In genomic region chr17:2077040-2077439, GRCh38 we compare ENCODE assay signal across 19 cellular contexts. TPM values are rescaled to one million over a fixed set of nuclear protein-coding genes. Genes with fewer than 3 reads are reported as not detected.
DNase-seq lines count a peak whose midpoint lies in the region; ATAC-seq and TF ChIP-seq lines count a peak whose summit lies in the region.
"Had no signal": no experiment of that assay in that cellular context is flagged by ENCODE, and none has a peak within 500 bp of the region (broad histone marks: within the 10 kb centered on the region; RNA-seq: fewer than 3 reads in every experiment).

No MANE protein-coding gene starts in this region.

- peak overlapping the region; percentile 87 for H3K4me2 ChIP-seq in BLaER1

- TF ChIP-seq POLR2A in sigmoid colon (IDR thresholded peaks at IDR 0.05) = no peak

- no peak for TF ChIP-seq EP300 in sigmoid colon (IDR thresholded peaks at IDR 0.05)

- H3K27ac ChIP-seq in BLaER1 (peak overlapping the region; percentile 72), RWPE1 (peak overlapping the region; percentile 76), sigmoid colon (peak overlapping the region; percentile 51 to 79 (median 68)), tibial artery (no peak overlapping the region)
- H3K27ac ChIP-seq: epithelial cell of prostate, VCaP had no signal

- H3K9me3 Mint-ChIP-seq in glutamatergic neuron (ENCODE audit: unreplicated experiment) = peaks cover 11% of the 10 kb centered on the region
- H3K9me3 Mint-ChIP-seq: IgD-negative memory B cell; T-helper 1 cell treated with Interleukin-12 subunit alpha and Interleukin-12 subunit beta and Interleukin-4 antibody, amounts not matched to agents 30 μg/mL and 1 μg/mL, for 36 hours had no signal

- no peaks in the 10 kb centered on the region for H4K20me1 ChIP-seq in BLaER1

- no peak overlapping the region for H3K4me3 ChIP-seq in BLaER1
- no peak overlapping the region for H3K4me3 ChIP-seq in sigmoid colon
- H3K4me3 ChIP-seq in tibial artery = no peak overlapping the region
- H3K4me3 ChIP-seq: dorsolateral prefrontal cortex had no signal

- ATAC-seq in GM18868 (IDR thresholded peaks at IDR 0.05; ENCODE audit: unreplicated experiment) = no peak
- ATAC-seq: activated CD8-positive, alpha-beta T cell treated with anti-CD3 and anti-CD28 coated beads, Interleukin-2, amount 10 ng/mL, durations not matched to agents 7 days and 5 days had no signal

- H3K36me3 Mint-ChIP-seq in glutamatergic neuron (ENCODE audit: unreplicated experiment) = peaks cover 5% of the 10 kb centered on the region

- 86 to 91% methylated on average over 8 of the region's 8 CpGs for WGBS in sigmoid colon, 2 donors

- TF ChIP-seq CTCF in RWPE1 (conservative IDR thresholded peaks at IDR 0.05; ENCODE audit: low read depth) (no peak), glutamatergic neuron (IDR thresholded peaks at IDR 0.05; ENCODE audit: partially characterized antibody, unreplicated experiment) (no peak), sigmoid colon (IDR thresholded peaks at IDR 0.05) (no peak), tibial artery (IDR thresholded peaks at IDR 0.05) (no peak)

- peak overlapping the region; percentile 56 for H3K9ac ChIP-seq in BLaER1

- no peaks in the 10 kb centered on the region for H3K27me3 ChIP-seq in BLaER1
- no peaks in the 10 kb centered on the region for H3K27me3 ChIP-seq in sigmoid colon
- no peaks in the 10 kb centered on the region for H3K27me3 ChIP-seq in tibial artery
- H3K27me3 ChIP-seq: dorsolateral prefrontal cortex had no signal

- peak overlapping the region; percentile 91 for H3K27ac Mint-ChIP-seq in glutamatergic neuron (ENCODE audit: unreplicated experiment)
- H3K27ac Mint-ChIP-seq: activated CD8-positive, alpha-beta T cell treated with anti-CD3 and anti-CD28 coated beads, Interleukin-2, amount 10 ng/mL, durations not matched to agents 7 days and 5 days; IgD-negative memory B cell; T-helper 1 cell treated with Interleukin-12 subunit alpha and Interleukin-12 subunit beta and Interleukin-4 antibody, amounts not matched to agents 30 μg/mL and 1 μg/mL, for 36 hours had no signal

- peaks cover 34% of the 10 kb centered on the region for H3K4me1 Mint-ChIP-seq in glutamatergic neuron (ENCODE audit: low read depth, unreplicated experiment)

- peaks cover 13% of the 10 kb centered on the region for H3K27me3 Mint-ChIP-seq in glutamatergic neuron (ENCODE audit: unreplicated experiment)
- H3K27me3 Mint-ChIP-seq: IgD-negative memory B cell had no signal

- H3K4me3 Mint-ChIP-seq in glutamatergic neuron (ENCODE audit: unreplicated experiment) = peak overlapping the region; percentile 55
- H3K4me3 Mint-ChIP-seq: activated CD8-positive, alpha-beta T cell treated with anti-CD3 and anti-CD28 coated beads, Interleukin-2, amount 10 ng/mL, durations not matched to agents 7 days and 5 days; IgD-negative memory B cell; T-helper 1 cell treated with Interleukin-12 subunit alpha and Interleukin-12 subunit beta and Interleukin-4 antibody, amounts not matched to agents 30 μg/mL and 1 μg/mL, for 36 hours had no signal

- CTCF ChIA-PET in RWPE1 (lab: Yijun Ruan, JAX) = interaction anchor here (0.6 kb wide), 1 partner anchor 22 kb away, joined by 3 read pairs; the partner anchor contains the start of gene HIC1

- POLR2A ChIA-PET in RWPE1 (lab: Yijun Ruan, JAX; ENCODE audit: low non-redundant PET) = no interaction called here

- H3K4me1 ChIP-seq in BLaER1 (peaks cover 57% of the 10 kb centered on the region), sigmoid colon (peaks cover 0 to 30% (median 25%) of the 10 kb centered on the region in 4 donors), tibial artery (peaks cover 0 to 13% (median 5%) of the 10 kb centered on the region in 4 donors)

- H3K36me3 ChIP-seq in BLaER1 (peaks cover 55% of the 10 kb centered on the region), sigmoid colon (peaks cover 8 to 53% (median 17%) of the 10 kb centered on the region in 4 donors), tibial artery (peaks cover 19 to 81% (median 48%) of the 10 kb centered on the region in 3 donors)

- DNase-seq in RWPE1 (ENCODE audit: low spot score) (no peak), glutamatergic neuron (no peak), sigmoid colon (no peak), posterior vena cava (ENCODE audit: low spot score) (no peak), cerebellar cortex (ENCODE audit: low spot score) (no peak), tibial artery (no peak)
- DNase-seq: activated CD8-positive, alpha-beta T cell treated with anti-CD3 and anti-CD28 coated beads, Interleukin-2, amount 10 ng/mL, durations not matched to agents 7 days and 5 days; activated naive CD4-positive, alpha-beta T cell treated with anti-CD3 and anti-CD28 coated beads, Interleukin-2, amount 50 U/mL, for 16 hours; activated T-cell treated with anti-CD3 and anti-CD28 coated beads, Interleukin-2, amount 50 U/mL, for 48 hours; COR-L47; dorsolateral prefrontal cortex; H7 had no signal

- no peaks in the 10 kb centered on the region for H3K9me3 ChIP-seq in BLaER1
- no peaks in the 10 kb centered on the region for H3K9me3 ChIP-seq in sigmoid colon
- H3K9me3 ChIP-seq in tibial artery = no peaks in the 10 kb centered on the region

- intact Hi-C loops in sigmoid colon (cut with DNase I) = no loop called here
- intact Hi-C loops in posterior vena cava (cut with DNase I) = no loop called here
- intact Hi-C loops in tibial artery (cut with DNase I; ENCODE audit: low total_unique reads) = no loop called here

RNA-seq across cellular contexts. Expression of gene HIC1, which starts 22.1 kb away (rescaled TPM):
- total RNA-seq in glutamatergic neuron (ENCODE audit: unreplicated experiment) (2.5 TPM), sigmoid colon (10 to 100 TPM; 10.4 to 44.9 (median 24.8) TPM), posterior vena cava (10 to 100 TPM; 41.3 to 64.2 TPM)
- 1 to 10 TPM; 1.6 to 5.4 (median 5.1) TPM for polyA plus RNA-seq in sigmoid colon

RNA-seq across cellular contexts. Expression of gene OVCA2, which starts 35.2 kb away (rescaled TPM):
- total RNA-seq in glutamatergic neuron (ENCODE audit: unreplicated experiment) (16.3 TPM), sigmoid colon (10 to 100 TPM; 26.3 to 43.0 (median 32.9) TPM), posterior vena cava (10 to 100 TPM; 17.4 to 21.2 TPM)
- polyA plus RNA-seq in sigmoid colon = 10 to 100 TPM; 61.3 to 66.8 (median 63.3) TPM

RNA-seq across cellular contexts. Expression of gene DPH1, which starts 47.1 kb away (rescaled TPM):
- total RNA-seq in glutamatergic neuron (ENCODE audit: unreplicated experiment) (36.4 TPM), sigmoid colon (10 to 100 TPM; 27.6 to 60.1 (median 38.8) TPM), posterior vena cava (10 to 100 TPM; 26.5 to 27.9 TPM)
- 10 to 100 TPM in 2 of 3 donors, 1 to 10 TPM in 1; 7.2 to 26.6 (median 12.0) TPM for polyA plus RNA-seq in sigmoid colon

RNA-seq across cellular contexts. Expression of gene RTN4RL1, which starts 51.9 kb away (rescaled TPM):
- total RNA-seq in glutamatergic neuron (ENCODE audit: unreplicated experiment) (50.3 TPM), sigmoid colon (under 1 TPM; 0.16 to 0.71 (median 0.48) TPM), posterior vena cava (1 to 10 TPM; 1.3 to 4.3 TPM)
- under 1 TPM in 2 of 3 donors, not detected in 1; under 0.01 to 0.69 TPM for polyA plus RNA-seq in sigmoid colon
- total RNA-seq: Daoy had no signal

Comparison
In these comparisons a context has a peak if more than half of its experiments do, and no peak if none do; other contexts are left out.
1. H3K27ac ChIP-seq: peak in BLaER1 (single experiment), RWPE1 (single experiment) and sigmoid colon (4 of 4); none in tibial artery (0 of 2).